Comparison of ENCODE assay signal across 1 cellular context in the genomic region with DNA sequence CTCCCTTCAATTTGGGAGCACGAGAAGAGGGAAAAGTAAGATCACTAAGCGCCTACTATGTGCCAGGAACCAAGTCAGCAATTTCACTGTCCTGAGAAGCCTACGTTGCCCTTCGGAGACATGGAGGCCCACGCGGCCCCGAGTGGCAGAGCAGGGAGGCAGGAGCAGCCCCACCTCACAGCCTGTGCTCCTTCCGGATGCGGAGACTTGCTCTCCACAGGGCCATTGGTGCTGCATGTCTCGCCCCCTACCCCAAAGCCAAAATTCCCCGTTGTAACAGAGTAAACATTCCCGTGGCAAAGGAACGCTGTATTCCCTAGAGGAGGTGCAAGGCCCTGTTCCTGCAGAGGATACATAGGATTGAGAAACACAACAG.
TF ChIP-seq lines count a peak whose summit lies in the region.

No MANE protein-coding gene starts in this region.

TF ChIP-seq in GM23338, 12 proteins besides CTCF, POLR2A, EP300 and RAD21 (continued from another document):
- TF ChIP-seq, protein P1, sequence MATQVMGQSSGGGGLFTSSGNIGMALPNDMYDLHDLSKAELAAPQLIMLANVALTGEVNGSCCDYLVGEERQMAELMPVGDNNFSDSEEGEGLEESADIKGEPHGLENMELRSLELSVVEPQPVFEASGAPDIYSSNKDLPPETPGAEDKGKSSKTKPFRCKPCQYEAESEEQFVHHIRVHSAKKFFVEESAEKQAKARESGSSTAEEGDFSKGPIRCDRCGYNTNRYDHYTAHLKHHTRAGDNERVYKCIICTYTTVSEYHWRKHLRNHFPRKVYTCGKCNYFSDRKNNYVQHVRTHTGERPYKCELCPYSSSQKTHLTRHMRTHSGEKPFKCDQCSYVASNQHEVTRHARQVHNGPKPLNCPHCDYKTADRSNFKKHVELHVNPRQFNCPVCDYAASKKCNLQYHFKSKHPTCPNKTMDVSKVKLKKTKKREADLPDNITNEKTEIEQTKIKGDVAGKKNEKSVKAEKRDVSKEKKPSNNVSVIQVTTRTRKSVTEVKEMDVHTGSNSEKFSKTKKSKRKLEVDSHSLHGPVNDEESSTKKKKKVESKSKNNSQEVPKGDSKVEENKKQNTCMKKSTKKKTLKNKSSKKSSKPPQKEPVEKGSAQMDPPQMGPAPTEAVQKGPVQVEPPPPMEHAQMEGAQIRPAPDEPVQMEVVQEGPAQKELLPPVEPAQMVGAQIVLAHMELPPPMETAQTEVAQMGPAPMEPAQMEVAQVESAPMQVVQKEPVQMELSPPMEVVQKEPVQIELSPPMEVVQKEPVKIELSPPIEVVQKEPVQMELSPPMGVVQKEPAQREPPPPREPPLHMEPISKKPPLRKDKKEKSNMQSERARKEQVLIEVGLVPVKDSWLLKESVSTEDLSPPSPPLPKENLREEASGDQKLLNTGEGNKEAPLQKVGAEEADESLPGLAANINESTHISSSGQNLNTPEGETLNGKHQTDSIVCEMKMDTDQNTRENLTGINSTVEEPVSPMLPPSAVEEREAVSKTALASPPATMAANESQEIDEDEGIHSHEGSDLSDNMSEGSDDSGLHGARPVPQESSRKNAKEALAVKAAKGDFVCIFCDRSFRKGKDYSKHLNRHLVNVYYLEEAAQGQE (IDR thresholded peaks at IDR 0.05; ENCODE audit: unreplicated experiment): no peak
- TF ChIP-seq STAT1 (IDR thresholded peaks at IDR 0.05; ENCODE audit: unreplicated experiment) (no peak), ZNF114 (CRISPR knock-in tag; IDR thresholded peaks at IDR 0.05) (no peak), POLR2AphosphoS5 (IDR thresholded peaks at IDR 0.05; ENCODE audit: low read depth) (no peak), CREB1 (CRISPR knock-in tag; IDR thresholded peaks at IDR 0.05; ENCODE audit: low read depth) (no peak), EZH2 (IDR thresholded peaks at IDR 0.05; ENCODE audit: low read depth, unreplicated experiment) (no peak), JUNB (IDR thresholded peaks at IDR 0.05; ENCODE audit: unreplicated experiment) (no peak)
- TF ChIP-seq, protein P2, sequence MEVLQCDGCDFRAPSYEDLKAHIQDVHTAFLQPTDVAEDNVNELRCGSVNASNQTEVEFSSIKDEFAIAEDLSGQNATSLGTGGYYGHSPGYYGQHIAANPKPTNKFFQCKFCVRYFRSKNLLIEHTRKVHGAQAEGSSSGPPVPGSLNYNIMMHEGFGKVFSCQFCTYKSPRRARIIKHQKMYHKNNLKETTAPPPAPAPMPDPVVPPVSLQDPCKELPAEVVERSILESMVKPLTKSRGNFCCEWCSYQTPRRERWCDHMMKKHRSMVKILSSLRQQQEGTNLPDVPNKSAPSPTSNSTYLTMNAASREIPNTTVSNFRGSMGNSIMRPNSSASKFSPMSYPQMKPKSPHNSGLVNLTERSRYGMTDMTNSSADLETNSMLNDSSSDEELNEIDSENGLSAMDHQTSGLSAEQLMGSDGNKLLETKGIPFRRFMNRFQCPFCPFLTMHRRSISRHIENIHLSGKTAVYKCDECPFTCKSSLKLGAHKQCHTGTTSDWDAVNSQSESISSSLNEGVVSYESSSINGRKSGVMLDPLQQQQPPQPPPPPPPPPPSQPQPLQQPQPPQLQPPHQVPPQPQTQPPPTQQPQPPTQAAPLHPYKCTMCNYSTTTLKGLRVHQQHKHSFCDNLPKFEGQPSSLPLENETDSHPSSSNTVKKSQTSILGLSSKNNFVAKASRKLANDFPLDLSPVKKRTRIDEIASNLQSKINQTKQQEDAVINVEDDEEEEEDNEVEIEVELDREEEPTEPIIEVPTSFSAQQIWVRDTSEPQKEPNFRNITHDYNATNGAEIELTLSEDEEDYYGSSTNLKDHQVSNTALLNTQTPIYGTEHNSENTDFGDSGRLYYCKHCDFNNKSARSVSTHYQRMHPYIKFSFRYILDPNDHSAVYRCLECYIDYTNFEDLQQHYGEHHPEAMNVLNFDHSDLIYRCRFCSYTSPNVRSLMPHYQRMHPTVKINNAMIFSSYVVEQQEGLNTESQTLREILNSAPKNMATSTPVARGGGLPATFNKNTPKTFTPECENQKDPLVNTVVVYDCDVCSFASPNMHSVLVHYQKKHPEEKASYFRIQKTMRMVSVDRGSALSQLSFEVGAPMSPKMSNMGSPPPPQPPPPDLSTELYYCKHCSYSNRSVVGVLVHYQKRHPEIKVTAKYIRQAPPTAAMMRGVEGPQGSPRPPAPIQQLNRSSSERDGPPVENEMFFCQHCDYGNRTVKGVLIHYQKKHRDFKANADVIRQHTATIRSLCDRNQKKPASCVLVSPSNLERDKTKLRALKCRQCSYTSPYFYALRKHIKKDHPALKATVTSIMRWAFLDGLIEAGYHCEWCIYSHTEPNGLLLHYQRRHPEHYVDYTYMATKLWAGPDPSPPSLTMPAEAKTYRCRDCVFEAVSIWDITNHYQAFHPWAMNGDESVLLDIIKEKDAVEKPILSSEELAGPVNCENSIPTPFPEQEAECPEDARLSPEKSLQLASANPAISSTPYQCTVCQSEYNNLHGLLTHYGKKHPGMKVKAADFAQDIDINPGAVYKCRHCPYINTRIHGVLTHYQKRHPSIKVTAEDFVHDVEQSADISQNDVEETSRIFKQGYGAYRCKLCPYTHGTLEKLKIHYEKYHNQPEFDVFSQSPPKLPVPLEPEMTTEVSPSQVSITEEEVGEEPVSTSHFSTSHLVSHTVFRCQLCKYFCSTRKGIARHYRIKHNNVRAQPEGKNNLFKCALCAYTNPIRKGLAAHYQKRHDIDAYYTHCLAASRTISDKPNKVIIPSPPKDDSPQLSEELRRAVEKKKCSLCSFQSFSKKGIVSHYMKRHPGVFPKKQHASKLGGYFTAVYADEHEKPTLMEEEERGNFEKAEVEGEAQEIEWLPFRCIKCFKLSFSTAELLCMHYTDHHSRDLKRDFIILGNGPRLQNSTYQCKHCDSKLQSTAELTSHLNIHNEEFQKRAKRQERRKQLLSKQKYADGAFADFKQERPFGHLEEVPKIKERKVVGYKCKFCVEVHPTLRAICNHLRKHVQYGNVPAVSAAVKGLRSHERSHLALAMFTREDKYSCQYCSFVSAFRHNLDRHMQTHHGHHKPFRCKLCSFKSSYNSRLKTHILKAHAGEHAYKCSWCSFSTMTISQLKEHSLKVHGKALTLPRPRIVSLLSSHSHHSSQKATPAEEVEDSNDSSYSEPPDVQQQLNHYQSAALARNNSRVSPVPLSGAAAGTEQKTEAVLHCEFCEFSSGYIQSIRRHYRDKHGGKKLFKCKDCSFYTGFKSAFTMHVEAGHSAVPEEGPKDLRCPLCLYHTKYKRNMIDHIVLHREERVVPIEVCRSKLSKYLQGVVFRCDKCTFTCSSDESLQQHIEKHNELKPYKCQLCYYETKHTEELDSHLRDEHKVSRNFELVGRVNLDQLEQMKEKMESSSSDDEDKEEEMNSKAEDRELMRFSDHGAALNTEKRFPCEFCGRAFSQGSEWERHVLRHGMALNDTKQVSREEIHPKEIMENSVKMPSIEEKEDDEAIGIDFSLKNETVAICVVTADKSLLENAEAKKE (CRISPR knock-in tag; IDR thresholded peaks at IDR 0.05): no peak
- TF ChIP-seq, protein P3, sequence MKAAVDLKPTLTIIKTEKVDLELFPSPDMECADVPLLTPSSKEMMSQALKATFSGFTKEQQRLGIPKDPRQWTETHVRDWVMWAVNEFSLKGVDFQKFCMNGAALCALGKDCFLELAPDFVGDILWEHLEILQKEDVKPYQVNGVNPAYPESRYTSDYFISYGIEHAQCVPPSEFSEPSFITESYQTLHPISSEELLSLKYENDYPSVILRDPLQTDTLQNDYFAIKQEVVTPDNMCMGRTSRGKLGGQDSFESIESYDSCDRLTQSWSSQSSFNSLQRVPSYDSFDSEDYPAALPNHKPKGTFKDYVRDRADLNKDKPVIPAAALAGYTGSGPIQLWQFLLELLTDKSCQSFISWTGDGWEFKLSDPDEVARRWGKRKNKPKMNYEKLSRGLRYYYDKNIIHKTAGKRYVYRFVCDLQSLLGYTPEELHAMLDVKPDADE (IDR thresholded peaks at IDR 0.05): no peak
